Comparison of ENCODE assay signal across 10 cellular contexts in genomic region chr22:26903030-26903856, GRCh38.
DNase-seq lines count a peak whose midpoint lies in the region; ATAC-seq and TF ChIP-seq lines count a peak whose summit lies in the region.
"Had no signal": no experiment of that assay in that cellular context is flagged by ENCODE, and none has a peak within 500 bp of the region (broad histone marks: within the 10 kb centered on the region; RNA-seq: fewer than 3 reads in every experiment).

No MANE protein-coding gene starts in this region.

- H3K9ac ChIP-seq in HUES6 (ENCODE audit: low read length) (peak overlapping the region; percentile 42), duodenal mucosa (ENCODE audit: low read depth in 1 of 2, low read length in 2 of 2) (no peak overlapping the region)

- H3K4me3 ChIP-seq in HUES6 (ENCODE audit: low read depth, low read length) (peak overlapping the region; percentile 72), duodenal mucosa (ENCODE audit: low read depth in 1 of 2, low read length in 2 of 2) (peak overlapping the region; percentile 45 to 50)

- H3K36me3 Mint-ChIP-seq in mesothelial cell of epicardium (no peaks in the 10 kb centered on the region), HFFc6 (ENCODE audit: low read depth) (peaks cover under 1% of the 10 kb centered on the region; the same call in 1 of the 2 replicates)

- H3K4me3 Mint-ChIP-seq in mesothelial cell of epicardium: peak overlapping the region; percentile 51
- H3K4me3 Mint-ChIP-seq in HFFc6: no peak overlapping the region

- H3K27me3 ChIP-seq in HUES6 (ENCODE audit: control insufficient read depth, insufficient read depth, low read length) (peaks cover 37% of the 10 kb centered on the region), duodenal mucosa (ENCODE audit: control insufficient read depth in 1 of 2, insufficient read depth in 2 of 2, low read length in 2 of 2) (peaks cover 0 to 7% of the 10 kb centered on the region in 2 donors), foreskin keratinocyte (peaks cover 77% of the 10 kb centered on the region)
- H3K27me3 ChIP-seq: brain microvascular endothelial cell had no signal

- DNase-seq in Ammon's horn (ENCODE audit: low spot score): peak; percentile 19
- DNase-seq in mesothelial cell of epicardium (ENCODE audit: low spot score in 2 of 2, unreplicated experiment in 2 of 2): no peak
- no peak for DNase-seq in foreskin keratinocyte
- no peak for DNase-seq in NAMALWA (ENCODE audit: low spot score)
- no peak for DNase-seq in HFFc6
- DNase-seq in HPDE6-E6E7 (ENCODE audit: extremely low spot score): no peak
- DNase-seq: brain microvascular endothelial cell, NCI-H345 had no signal

- H3K27ac ChIP-seq in HUES6 (ENCODE audit: low read depth, low read length): no peak overlapping the region
- no peak overlapping the region for H3K27ac ChIP-seq in duodenal mucosa (ENCODE audit: low read depth, low read length)
- no peak overlapping the region for H3K27ac ChIP-seq in foreskin keratinocyte
- H3K27ac ChIP-seq: brain microvascular endothelial cell had no signal

- H3K27ac Mint-ChIP-seq in mesothelial cell of epicardium (no peak overlapping the region), HFFc6 (no peak overlapping the region)

- TF ChIP-seq CTCF in mesothelial cell of epicardium (IDR thresholded peaks at IDR 0.05; ENCODE audit: unreplicated experiment): no peak
- no peak for TF ChIP-seq CTCF in foreskin keratinocyte (conservative IDR thresholded peaks at IDR 0.05)
- no peak for TF ChIP-seq CTCF in HFFc6 (IDR thresholded peaks at IDR 0.05)

- H3K27me3 Mint-ChIP-seq in mesothelial cell of epicardium (ENCODE audit: low read depth) (peaks cover 63% of the 10 kb centered on the region), HFFc6 (ENCODE audit: insufficient read depth) (peaks cover 23% of the 10 kb centered on the region)

- H3K36me3 ChIP-seq in HUES6 (ENCODE audit: control insufficient read depth, insufficient read depth, low read length) (no peaks in the 10 kb centered on the region), duodenal mucosa (ENCODE audit: control insufficient read depth in 1 of 2, insufficient read depth in 2 of 2, low read length in 2 of 2) (no peaks in the 10 kb centered on the region)
- H3K36me3 ChIP-seq: brain microvascular endothelial cell had no signal

- H3K9me3 ChIP-seq in HUES6 (ENCODE audit: control insufficient read depth, insufficient read depth, low read depth, low read length) (no peaks in the 10 kb centered on the region), duodenal mucosa (ENCODE audit: control insufficient read depth in 1 of 2, low read length in 2 of 2) (no peaks in the 10 kb centered on the region)

- H3K4me1 ChIP-seq in HUES6 (ENCODE audit: control insufficient read depth, insufficient read depth, low read length) (peaks cover 27% of the 10 kb centered on the region), duodenal mucosa (ENCODE audit: control insufficient read depth in 1 of 2, insufficient read depth in 2 of 2, low read length in 2 of 2) (peaks cover 5 to 6% of the 10 kb centered on the region in 2 donors), foreskin keratinocyte (no peaks in the 10 kb centered on the region)

- peaks cover 14% of the 10 kb centered on the region for H3K4me1 Mint-ChIP-seq in mesothelial cell of epicardium
- peaks cover 9% of the 10 kb centered on the region for H3K4me1 Mint-ChIP-seq in HFFc6 (ENCODE audit: low read depth)

- ATAC-seq in foreskin keratinocyte: no peak

- H3K9me3 Mint-ChIP-seq in mesothelial cell of epicardium (no peaks in the 10 kb centered on the region), HFFc6 (no peaks in the 10 kb centered on the region)
